ENCODE assay signal across 10 cellular contexts in the genomic region with DNA sequence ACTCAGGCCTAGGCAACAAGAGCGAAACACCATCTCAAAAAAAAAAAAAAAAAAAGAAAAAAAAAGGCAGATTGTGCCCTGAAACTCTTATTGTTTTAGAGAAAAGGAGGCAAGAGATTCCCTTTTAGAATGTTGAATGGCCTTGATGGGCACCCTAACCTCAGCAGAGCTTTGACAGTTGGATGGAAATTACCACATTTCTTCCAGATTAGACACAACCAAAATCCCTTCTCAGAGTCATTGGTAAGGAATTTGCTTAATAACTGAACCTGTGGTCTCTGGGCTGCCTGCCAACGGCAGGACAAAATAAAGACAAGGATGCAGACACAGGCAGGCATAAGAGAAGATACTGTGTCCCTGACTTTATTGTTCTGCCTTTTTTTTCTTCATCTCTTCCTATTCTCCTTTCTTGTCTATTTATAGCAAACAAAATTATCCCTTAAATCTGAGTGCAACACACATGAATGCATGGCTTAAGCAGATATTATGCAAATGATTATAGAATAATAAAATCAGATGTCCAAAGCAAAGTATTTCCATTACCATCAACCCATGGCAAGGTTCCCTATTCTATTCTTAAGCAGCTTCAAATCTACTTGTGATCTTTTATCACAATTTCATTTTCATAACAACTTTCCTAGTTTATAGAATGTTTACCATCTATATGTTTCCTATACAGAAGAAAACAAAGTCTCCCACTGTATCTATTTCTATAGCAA. TPM values are rescaled to one million over a fixed set of nuclear protein-coding genes. Genes with fewer than 3 reads are reported as not detected.
DNase-seq lines count a peak whose midpoint lies in the region; ATAC-seq and TF ChIP-seq lines count a peak whose summit lies in the region.
"Had no signal": no experiment of that assay in that cellular context is flagged by ENCODE, and none has a peak within 500 bp of the region (broad histone marks: within the 10 kb centered on the region; RNA-seq: fewer than 3 reads in every experiment).

No MANE protein-coding gene starts in this region.

- intact Hi-C loops in activated CD8-positive, alpha-beta T cell treated with anti-CD3 and anti-CD28 coated beads for 36 hours (cut with micrococcal nuclease), result no loop called here

- no peaks in the 10 kb centered on the region for H3K36me3 Mint-ChIP-seq in activated CD8-positive, alpha-beta T cell treated with anti-CD3 and anti-CD28 coated beads for 36 hours (ENCODE audit: low read depth)

- H3K4me3 Mint-ChIP-seq in activated CD8-positive, alpha-beta T cell treated with anti-CD3 and anti-CD28 coated beads for 36 hours, result no peak overlapping the region
- H3K4me3 Mint-ChIP-seq: neural crest cell had no signal

- TF ChIP-seq CTCF in AG10803 (conservative IDR thresholded peaks at IDR 0.05; ENCODE audit: low read length), result no peak
- no peak for TF ChIP-seq CTCF in activated CD8-positive, alpha-beta T cell treated with anti-CD3 and anti-CD28 coated beads for 36 hours (IDR thresholded peaks at IDR 0.05)

- H3K27ac Mint-ChIP-seq in activated CD8-positive, alpha-beta T cell treated with anti-CD3 and anti-CD28 coated beads for 36 hours, result no peak overlapping the region

- H3K27me3 Mint-ChIP-seq in activated CD8-positive, alpha-beta T cell treated with anti-CD3 and anti-CD28 coated beads for 36 hours, result peaks cover 10% of the 10 kb centered on the region

- ATAC-seq in activated CD8-positive, alpha-beta T cell treated with anti-CD3 and anti-CD28 coated beads for 36 hours, result no peak
- ATAC-seq: esophagus mucosa had no signal

- peaks cover 12% of the 10 kb centered on the region for H3K4me1 Mint-ChIP-seq in activated CD8-positive, alpha-beta T cell treated with anti-CD3 and anti-CD28 coated beads for 36 hours (ENCODE audit: low read depth)

- no peak overlapping the region for H3K4me3 ChIP-seq in AG10803 (ENCODE audit: low read length)

- DNase-seq in AG10803 (ENCODE audit: low read depth) (peak; percentile 90), HT1080 (ENCODE audit: low read depth) (peak; percentile 98), SW480 (ENCODE audit: low spot score) (peak; percentile 70), hepatic stellate cell (ENCODE audit: low spot score) (peak; percentile 64), COLO668 (lab: John Stamatoyannopoulos, UW; ENCODE audit: unreplicated experiment) (no peak)
- no peak for DNase-seq in activated CD8-positive, alpha-beta memory T cell treated with anti-CD3 and anti-CD28 coated beads, Interleukin-2, amount 50 U/mL, for 48 hours
- DNase-seq in activated CD8-positive, alpha-beta T cell treated with anti-CD3 and anti-CD28 coated beads for 36 hours, result no peak
- DNase-seq in NK-92 treated with Interleukin-12 subunit alpha and Interleukin-12 subunit beta, amount 100 ng/mL, for 24 hours (lab: John Stamatoyannopoulos, UW), result no peak

- CTCF ChIA-PET in activated CD8-positive, alpha-beta T cell treated with anti-CD3 and anti-CD28 coated beads for 36 hours (lab: Charles Lee), result interaction anchor here (0.9 kb wide), 1 partner anchor 164 kb away, joined by 3 read pairs; no protein-coding TSS in a partner anchor

- peaks cover 3% of the 10 kb centered on the region for H3K9me3 Mint-ChIP-seq in activated CD8-positive, alpha-beta T cell treated with anti-CD3 and anti-CD28 coated beads for 36 hours

- POLR2A ChIA-PET in activated CD8-positive, alpha-beta T cell treated with anti-CD3 and anti-CD28 coated beads for 36 hours (lab: Charles Lee), result no interaction called here

RNA-seq across cellular contexts. Expression of a gene that starts 37.3 kb away (rescaled TPM):
- total RNA-seq in HT1080 (2014; rRNA removed; shearing (Covaris generic)), result 144 and 162 TPM in 2 replicates
- polyA plus RNA-seq in HT1080 (2015; cell fraction: cytosol; rRNA removed), result 83.4 and 89.2 TPM in 2 replicates
- 375 and 390 TPM in 2 replicates for polyA plus RNA-seq in HT1080 (2015; cell fraction: nucleus; rRNA removed)
- 10 to 100 TPM; 11.4 to 11.5 TPM for total RNA-seq in activated CD8-positive, alpha-beta T cell treated with anti-CD3 and anti-CD28 coated beads for 36 hours

Comparison
In these comparisons a context has a peak if more than half of its experiments do, and no peak if none do; other contexts are left out.
1. DNase-seq: peak in AG10803 (single experiment), HT1080 (single experiment), SW480 (single experiment) and hepatic stellate cell (single experiment); none in activated CD8-positive, alpha-beta memory T cell treated with anti-CD3 and anti-CD28 coated beads, Interleukin-2, amount 50 U/mL, for 48 hours (single experiment), activated CD8-positive, alpha-beta T cell treated with anti-CD3 and anti-CD28 coated beads for 36 hours (single experiment), NK-92 treated with Interleukin-12 subunit alpha and Interleukin-12 subunit beta, amount 100 ng/mL, for 24 hours (single experiment) and COLO668 (single experiment).
2. RNA of a gene that starts 37.3 kb away (total RNA-seq): 144 to 162 TPM in HT1080; 11.4 to 11.5 TPM in activated CD8-positive, alpha-beta T cell treated with anti-CD3 and anti-CD28 coated beads for 36 hours; every median in the first group is over 10 times any median in the second.